In the genomic region with DNA sequence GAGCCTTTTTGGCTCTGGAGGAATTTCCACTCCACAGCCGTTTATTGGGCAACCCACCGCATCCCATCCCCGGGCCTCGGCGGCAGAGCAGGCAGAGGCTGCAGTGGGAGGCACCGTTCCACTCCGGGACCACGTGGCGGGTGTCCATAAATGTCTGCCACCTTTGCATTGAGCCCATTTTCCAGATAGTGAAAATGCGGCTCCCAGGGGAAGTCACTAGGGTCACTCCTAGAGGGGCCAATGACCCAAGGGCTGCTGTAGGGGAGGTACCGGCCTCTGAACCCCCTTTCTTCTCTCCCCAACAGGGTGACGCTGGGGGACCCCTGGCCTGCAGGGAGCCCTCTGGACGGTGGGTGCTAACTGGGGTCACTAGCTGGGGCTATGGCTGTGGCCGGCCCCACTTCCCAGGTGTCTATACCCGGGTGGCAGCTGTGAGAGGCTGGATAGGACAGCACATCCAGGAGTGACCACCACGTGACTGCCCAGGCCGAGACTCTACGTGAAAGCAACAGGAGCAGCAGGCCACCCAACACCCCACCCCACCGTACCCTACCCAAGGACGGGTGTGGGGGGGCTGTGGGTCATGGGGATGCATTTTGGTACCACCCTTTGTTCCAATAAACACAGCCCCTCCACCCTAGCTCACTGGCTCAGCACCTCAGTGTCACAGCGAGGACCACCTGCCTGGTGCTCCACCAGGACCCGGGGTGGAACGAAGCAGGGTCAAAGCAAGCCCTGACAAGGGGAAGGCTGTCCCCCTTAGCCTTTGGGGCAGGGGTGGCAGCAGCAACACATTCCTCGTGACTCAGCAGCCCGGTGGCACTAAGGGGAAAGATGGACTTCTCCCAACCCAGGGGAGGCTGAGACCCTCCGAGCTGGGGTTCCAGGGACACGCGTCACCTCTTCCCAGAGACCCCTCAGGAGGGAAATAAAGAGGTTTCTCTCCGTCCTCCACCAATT, we compare ENCODE assay signal across 9 cellular contexts. TPM values are rescaled to one million over a fixed set of nuclear protein-coding genes. Genes with fewer than 3 reads are reported as not detected.
A peak's percentile ranks its signal among the peaks of the same experiment; 100 is the strongest.
DNase-seq lines count a peak whose midpoint lies in the region; ATAC-seq and TF ChIP-seq lines count a peak whose summit lies in the region.
"Had no signal": no experiment of that assay in that cellular context is flagged by ENCODE, and none has a peak within 500 bp of the region (broad histone marks: within the 10 kb centered on the region; RNA-seq: fewer than 3 reads in every experiment).

No MANE protein-coding gene starts in this region.

- H3K27me3 Mint-ChIP-seq in activated naive CD4-positive, alpha-beta T cell treated with anti-CD3 and anti-CD28 coated beads, Interleukin-2, amount 50 U/mL, for 24 hours = no peaks in the 10 kb centered on the region

- H3K4me1 Mint-ChIP-seq in activated naive CD4-positive, alpha-beta T cell treated with anti-CD3 and anti-CD28 coated beads, Interleukin-2, amount 50 U/mL, for 24 hours = peaks cover 11% of the 10 kb centered on the region

- intact Hi-C loops in right lobe of liver (cut with DNase I) (no loop called here), transverse colon (cut with DNase I; ENCODE audit: low total_unique reads) (no loop called here)

- in situ Hi-C loops in transverse colon (cut with MboI; ENCODE audit: low pct_ligation_motif_present in 1 of 4, low pct_unique_long_range_greater_than_20kb in 1 of 4, low sequenced_read_pairs in 3 of 4) = no loop called here

- 66% methylated on average over 5 of the region's 29 CpGs for WGBS in right lobe of liver (ENCODE audit: insufficient coverage, low coverage, low lambda C conversion rate, missing lambda C conversion rate)
- WGBS in transverse colon (ENCODE audit: low coverage in 1 of 2), 2 donors = 70% methylated on average over 28 of the region's 29 CpGs; no CpG with 5 or more reads in 1 of the 2 donors

- no peak for TF ChIP-seq EP300 in transverse colon (IDR thresholded peaks at IDR 0.05; ENCODE audit: low read depth)

- TF ChIP-seq POLR2A in right lobe of liver (IDR thresholded peaks at IDR 0.05) (no peak), transverse colon (IDR thresholded peaks at IDR 0.05) (no peak)

- H3K4me1 ChIP-seq in adipocyte (ENCODE audit: control insufficient read depth, insufficient read depth, low read length) (peaks cover 24% of the 10 kb centered on the region), right lobe of liver (peaks cover 0 to 20% (median 4%) of the 10 kb centered on the region in 4 donors), transverse colon (peaks cover 15 to 32% (median 26%) of the 10 kb centered on the region in 4 donors)

- H3K27ac ChIP-seq in right lobe of liver (no peak overlapping the region), transverse colon (peak overlapping the region in 2 of 4 donors; percentile 94 to 97)

- peak overlapping the region; percentile 87 for H3K27ac Mint-ChIP-seq in activated naive CD4-positive, alpha-beta T cell treated with anti-CD3 and anti-CD28 coated beads, Interleukin-2, amount 50 U/mL, for 24 hours

- TF ChIP-seq CTCF in right lobe of liver (IDR thresholded peaks at IDR 0.05) = no peak
- TF ChIP-seq CTCF in transverse colon (IDR thresholded peaks at IDR 0.05) = no peak

- DNase-seq in activated naive CD4-positive, alpha-beta T cell treated with Interleukin-2 at 50 U/mL for 16 hours = no peak
- DNase-seq in adipocyte (ENCODE audit: low read depth) = no peak
- DNase-seq in right lobe of liver = no peak
- no peak for DNase-seq in transverse colon
- no peak for DNase-seq in glomerular visceral epithelial cell (ENCODE audit: extremely low spot score)
- DNase-seq: activated CD4-positive, alpha-beta T cell treated with anti-CD3 and anti-CD28 coated beads, Interleukin-2, amount 50 U/mL, for 1 hour had no signal

- peak overlapping the region; percentile 99 for H3K9ac ChIP-seq in adipocyte (ENCODE audit: low read length)

- H3K9me3 ChIP-seq in adipocyte (ENCODE audit: control insufficient read depth, low read length) (no peaks in the 10 kb centered on the region), right lobe of liver (no peaks in the 10 kb centered on the region), transverse colon (no peaks in the 10 kb centered on the region)

- H3K9me3 Mint-ChIP-seq in activated naive CD4-positive, alpha-beta T cell treated with anti-CD3 and anti-CD28 coated beads, Interleukin-2, amount 50 U/mL, for 24 hours = no peaks in the 10 kb centered on the region

- H3K36me3 ChIP-seq in adipocyte (ENCODE audit: control insufficient read depth, insufficient read depth, low read length, severe bottlenecking) (peaks cover 11% of the 10 kb centered on the region), right lobe of liver (peaks cover 0 to 4% (median 0%) of the 10 kb centered on the region in 4 donors), transverse colon (no peaks in the 10 kb centered on the region)

- H3K4me3 ChIP-seq in adipocyte (ENCODE audit: low read length) = peak overlapping the region; percentile 97
- H3K4me3 ChIP-seq in right lobe of liver = peak overlapping the region; percentile 72 to 100 (median 99)
- H3K4me3 ChIP-seq in transverse colon = peak overlapping the region in 3 of 4 donors; percentile 78 to 83 (median 82)

- H3K27me3 ChIP-seq in adipocyte (replicated peaks; ENCODE audit: control insufficient read depth, insufficient read depth, low read length) = no peaks in the 10 kb centered on the region
- H3K27me3 ChIP-seq in right lobe of liver = no peaks in the 10 kb centered on the region
- H3K27me3 ChIP-seq in transverse colon = no peaks in the 10 kb centered on the region

- ATAC-seq in right lobe of liver = no peak
- no peak for ATAC-seq in HG02970 (IDR thresholded peaks at IDR 0.05; ENCODE audit: low FRiP score, unreplicated experiment)
- ATAC-seq in HG03432 (IDR thresholded peaks at IDR 0.05; ENCODE audit: unreplicated experiment) = no peak

- peak overlapping the region; percentile 96 for H3K4me3 Mint-ChIP-seq in activated naive CD4-positive, alpha-beta T cell treated with anti-CD3 and anti-CD28 coated beads, Interleukin-2, amount 50 U/mL, for 24 hours

- peaks cover 3% of the 10 kb centered on the region for H3K36me3 Mint-ChIP-seq in activated naive CD4-positive, alpha-beta T cell treated with anti-CD3 and anti-CD28 coated beads, Interleukin-2, amount 50 U/mL, for 24 hours

RNA-seq across cellular contexts. Expression of a gene that starts 1.5 kb away (rescaled TPM):
- total RNA-seq in right lobe of liver (10 to 100 TPM; 35.5 to 59.8 (median 51.1) TPM), transverse colon (10 to 100 TPM; 10.8 to 54.9 (median 30.8) TPM)

RNA-seq across cellular contexts. Expression of a gene that starts 30.9 kb away (rescaled TPM):
- 10 to 100 TPM in 1 of 6 experiments, 1 to 10 TPM in 5; 4.6 to 11.6 (median 7.1) TPM for total RNA-seq in right lobe of liver
- 10 to 100 TPM; 10.8 to 23.9 (median 17.8) TPM for total RNA-seq in transverse colon

RNA-seq across cellular contexts. Expression of a gene that starts 50.0 kb away (rescaled TPM):
- total RNA-seq in right lobe of liver (100 to 1,000 TPM in 4 of 6 experiments, 10 to 100 TPM in 2; 39.0 to 176 (median 127) TPM), transverse colon (100 to 1,000 TPM in 3 of 4 donors, 10 to 100 TPM in 1; 59.0 to 280 (median 167) TPM)
